In the genomic region with DNA sequence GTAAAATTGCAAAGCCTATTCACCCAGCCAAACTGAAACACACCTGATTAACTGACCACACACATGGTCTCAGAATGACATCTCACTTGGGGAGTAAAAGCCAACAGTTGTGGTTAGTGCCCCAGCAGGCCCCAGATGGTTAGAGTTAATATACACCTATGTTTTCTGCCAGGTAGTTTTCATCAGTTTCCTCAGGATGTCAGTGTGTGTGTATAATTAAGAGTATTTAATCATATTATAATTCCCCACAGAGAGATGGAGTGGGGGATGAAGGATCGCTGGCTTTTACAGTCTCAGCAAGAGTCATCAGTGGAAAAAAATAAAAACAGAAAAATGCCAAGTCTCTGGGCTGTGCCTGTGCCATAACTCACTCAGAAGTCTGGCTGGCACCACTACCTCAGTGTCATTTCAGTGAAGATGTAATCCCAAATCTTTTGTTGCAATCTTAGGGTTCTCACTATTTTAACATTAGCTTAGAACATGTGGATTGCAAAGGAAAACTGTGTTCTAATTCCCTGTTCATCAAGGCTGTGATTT, we compare ENCODE assay signal across 11 cellular contexts.
DNase-seq lines count a peak whose midpoint lies in the region; ATAC-seq and TF ChIP-seq lines count a peak whose summit lies in the region.
"Had no signal": no experiment of that assay in that cellular context is flagged by ENCODE, and none has a peak within 500 bp of the region (broad histone marks: within the 10 kb centered on the region; RNA-seq: fewer than 3 reads in every experiment).

No MANE protein-coding gene starts in this region.

- TF ChIP-seq CTCF in smooth muscle cell (IDR thresholded peaks at IDR 0.05; ENCODE audit: borderline replicate concordance, insufficient read depth, poor library complexity, severe bottlenecking): no peak

- H3K9me3 Mint-ChIP-seq in T-cell: no peaks in the 10 kb centered on the region

- peaks cover 23% of the 10 kb centered on the region for H3F3A ChIP-seq in smooth muscle cell (ENCODE audit: low read depth)

- H3K27ac Mint-ChIP-seq in T-cell: peak overlapping the region; percentile 77 to 79

- no peak overlapping the region for H2AFZ ChIP-seq in smooth muscle cell (ENCODE audit: low read depth)

- H3K27me3 ChIP-seq in smooth muscle cell (ENCODE audit: low read depth): no peaks in the 10 kb centered on the region

- no peak for DNase-seq in T-cell
- no peak for DNase-seq in smooth muscle cell (lab: John Stamatoyannopoulos, UW; ENCODE audit: unreplicated experiment)
- no peak for DNase-seq in NCI-H146 (lab: John Stamatoyannopoulos, UW)
- DNase-seq in left ventricle myocardium superior: no peak
- DNase-seq: activated CD4-positive, alpha-beta T cell treated with anti-CD3 and anti-CD28 coated beads for 1 hour; NCI-H1694 treated with DMSO at 0.1 percent for 48 hours had no signal

- H3K9ac ChIP-seq in smooth muscle cell (ENCODE audit: low read depth): no peak overlapping the region

- ATAC-seq in GM18873 (IDR thresholded peaks at IDR 0.05; ENCODE audit: low FRiP score, unreplicated experiment) (peak; percentile 58), HG02852 (IDR thresholded peaks at IDR 0.05; ENCODE audit: unreplicated experiment) (peak; percentile 49), T-cell (replicated peaks in 1 of 4) (no peak), left ventricle myocardium superior (no peak), HG02571 (IDR thresholded peaks at IDR 0.05; ENCODE audit: unreplicated experiment) (no peak), HG03457 (IDR thresholded peaks at IDR 0.05; ENCODE audit: unreplicated experiment) (no peak)

- H3K36me3 Mint-ChIP-seq in T-cell: no peaks in the 10 kb centered on the region

- H4K20me1 ChIP-seq in smooth muscle cell (ENCODE audit: low read depth): no peaks in the 10 kb centered on the region

- H3K79me2 ChIP-seq in smooth muscle cell (ENCODE audit: low read depth): no peaks in the 10 kb centered on the region

- no peak overlapping the region for H3K4me3 Mint-ChIP-seq in T-cell

- intact Hi-C loops in left ventricle myocardium superior (cut with micrococcal nuclease): no loop called here

- H3K4me1 Mint-ChIP-seq in T-cell: peaks cover 53 to 55% (median 54%) of the 10 kb centered on the region in 3 donors

- POLR2A ChIA-PET in T-cell (lab: Charles Lee): no interaction called here

- peak overlapping the region; percentile 70 for H3K4me2 ChIP-seq in smooth muscle cell

- no peaks in the 10 kb centered on the region for H3K27me3 Mint-ChIP-seq in T-cell

- WGBS in smooth muscle cell (ENCODE audit: low lambda C conversion rate): 69% methylated on average over 1 of the region's 1 CpG

- H3K4me1 ChIP-seq in smooth muscle cell (ENCODE audit: low read depth): peaks cover 29% of the 10 kb centered on the region

- no peaks in the 10 kb centered on the region for H3K36me3 ChIP-seq in smooth muscle cell (ENCODE audit: low read depth)

- no peaks in the 10 kb centered on the region for H3K9me3 ChIP-seq in smooth muscle cell (replicated peaks; ENCODE audit: low read depth)

- no peak overlapping the region for H3K4me3 ChIP-seq in smooth muscle cell
- H3K4me3 ChIP-seq: lung had no signal

- CTCF ChIA-PET in T-cell (lab: Charles Lee): no interaction called here

- H3K27ac ChIP-seq in smooth muscle cell (ENCODE audit: low read depth): peak overlapping the region; percentile 80

Comparison
In these comparisons a context has a peak if more than half of its experiments do, and no peak if none do; other contexts are left out.
1. ATAC-seq: peak in GM18873 (single experiment) and HG02852 (single experiment); none in T-cell (0 of 4), left ventricle myocardium superior (single experiment), HG02571 (single experiment) and HG03457 (single experiment).